Comparison of ENCODE assay signal across 9 cellular contexts in genomic region chr1:119919241-119919640, GRCh38. TPM values are rescaled to one million over a fixed set of nuclear protein-coding genes. Genes with fewer than 3 reads are reported as not detected.
"Had no signal": no experiment of that assay in that cellular context is flagged by ENCODE, and none has a peak within 500 bp of the region (broad histone marks: within the 10 kb centered on the region; RNA-seq: fewer than 3 reads in every experiment).

No MANE protein-coding gene starts in this region.

- H3K4me3 ChIP-seq: GM12878 had no signal

- DNase-seq: GDM1, GF-D8 had no signal

- FAIRE-seq: G401.6, GM12878, GM12891, GM12892, GM18507, GM19239 had no signal

RNA-seq across cellular contexts. Expression of gene ADAM30, which starts 22.9 kb away (rescaled TPM):
- total RNA-seq: G401, GM12878 had no signal
- polyA plus RNA-seq: GM12878 had no signal
